9 cellular contexts compared by ENCODE assay signal in genomic region chr6:37741757-37742400, GRCh38.
DNase-seq lines count a peak whose midpoint lies in the region; ATAC-seq and TF ChIP-seq lines count a peak whose summit lies in the region.
"Had no signal": no experiment of that assay in that cellular context is flagged by ENCODE, and none has a peak within 500 bp of the region (broad histone marks: within the 10 kb centered on the region; RNA-seq: fewer than 3 reads in every experiment).

No MANE protein-coding gene starts in this region.

- peak in 2 of 3 experiments; percentile 17 to 48 for TF ChIP-seq CTCF in nephron (IDR thresholded peaks at IDR 0.05; ENCODE audit: unreplicated experiment in 3 of 3)

- ATAC-seq in activated CD4-positive, CD25-positive, alpha-beta regulatory T cell treated with anti-CD3 and anti-CD28 coated beads, Interleukin-2, amount 50 U/mL, for 24 hours, result no peak
- ATAC-seq in GM21717 (IDR thresholded peaks at IDR 0.05; ENCODE audit: unreplicated experiment) (no peak), HG02623 (IDR thresholded peaks at IDR 0.05; ENCODE audit: unreplicated experiment) (no peak)

- DNase-seq in ELR (ENCODE audit: low read depth) (peak; percentile 37), NCI-H1105 treated with DMSO at 0.1 percent for 48 hours (lab: John Stamatoyannopoulos, UW) (peak; percentile 56), ecto neural progenitor cell (ENCODE audit: low spot score) (peak; percentile 61), DMS79 treated with DMSO at 0.1 percent for 48 hours (lab: John Stamatoyannopoulos, UW) (no peak)
- DNase-seq: foreskin melanocyte had no signal

- H3K27me3 Mint-ChIP-seq in nephron (ENCODE audit: low read depth), result peaks cover 20% of the 10 kb centered on the region

- H3K27ac Mint-ChIP-seq in nephron, result no peak overlapping the region

- no peaks in the 10 kb centered on the region for H3K9me3 Mint-ChIP-seq in nephron

- H3K36me3 Mint-ChIP-seq in nephron (ENCODE audit: low read depth), result no peaks in the 10 kb centered on the region

- H3K4me1 Mint-ChIP-seq in nephron, result no peaks in the 10 kb centered on the region

- H3K4me3 Mint-ChIP-seq in nephron, result no peak overlapping the region
